1 cellular context compared by ENCODE assay signal in genomic region chr1:27430903-27431653, GRCh38.
TF ChIP-seq lines count a peak whose summit lies in the region.

No MANE protein-coding gene starts in this region.

TF ChIP-seq in H1, 55 proteins besides CTCF, POLR2A, EP300 and RAD21:
- TF ChIP-seq CTBP2 (IDR thresholded peaks at IDR 0.05; ENCODE audit: borderline replicate concordance, insufficient read depth, insufficient read length, low read length): no peak
TF ChIP-seq in H1: peak in this region for 0.
